ENCODE assay signal across 2 cellular contexts in the genomic region with DNA sequence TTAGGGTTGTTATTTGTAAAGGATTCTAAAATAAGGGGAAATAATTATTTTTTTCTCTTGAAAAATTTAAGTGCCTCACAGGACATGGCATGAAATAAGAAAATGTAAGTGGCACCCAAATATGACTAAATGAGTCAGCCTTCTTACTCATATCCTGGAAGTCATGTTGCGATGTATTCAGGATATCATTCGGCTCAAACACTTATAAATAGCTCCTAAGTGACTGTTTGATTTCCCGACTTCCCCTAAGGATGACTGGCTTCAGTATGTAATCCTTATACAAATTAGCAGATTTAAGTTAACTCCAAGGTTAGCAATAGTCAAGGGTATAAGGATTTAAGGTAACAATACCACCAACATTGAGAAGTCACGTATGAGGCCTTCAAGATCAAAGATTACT.
TF ChIP-seq lines count a peak whose summit lies in the region.

No MANE protein-coding gene starts in this region.

TF ChIP-seq in HCT116, 20 proteins besides CTCF, POLR2A, EP300 and RAD21 (continued from another document):
- TF ChIP-seq REST (IDR thresholded peaks at IDR 0.05; ENCODE audit: low read depth) (no peak), SRF (IDR thresholded peaks at IDR 0.05; ENCODE audit: low read depth) (peak; percentile 89), JUND (IDR thresholded peaks at IDR 0.05) (peak; percentile 95), POLR2AphosphoS5 (IDR thresholded peaks at IDR 0.05; ENCODE audit: low read depth, low read length) (no peak; the same call in 1 of the 2 replicates), YY1 (IDR thresholded peaks at IDR 0.05; ENCODE audit: extremely low read depth, insufficient replicate concordance, low read depth, low read length) (no peak), CBX3 (IDR thresholded peaks at IDR 0.05; ENCODE audit: low read depth) (peak; percentile 87), SP1 (IDR thresholded peaks at IDR 0.05; ENCODE audit: low read depth) (peak; percentile 87)

TF ChIP-seq in SK-N-SH treated with all-trans-retinoic acid at 6 μM for 48 hours, 23 proteins besides CTCF, POLR2A, EP300 and RAD21 (continued from another document):
- TF ChIP-seq, protein P1, sequence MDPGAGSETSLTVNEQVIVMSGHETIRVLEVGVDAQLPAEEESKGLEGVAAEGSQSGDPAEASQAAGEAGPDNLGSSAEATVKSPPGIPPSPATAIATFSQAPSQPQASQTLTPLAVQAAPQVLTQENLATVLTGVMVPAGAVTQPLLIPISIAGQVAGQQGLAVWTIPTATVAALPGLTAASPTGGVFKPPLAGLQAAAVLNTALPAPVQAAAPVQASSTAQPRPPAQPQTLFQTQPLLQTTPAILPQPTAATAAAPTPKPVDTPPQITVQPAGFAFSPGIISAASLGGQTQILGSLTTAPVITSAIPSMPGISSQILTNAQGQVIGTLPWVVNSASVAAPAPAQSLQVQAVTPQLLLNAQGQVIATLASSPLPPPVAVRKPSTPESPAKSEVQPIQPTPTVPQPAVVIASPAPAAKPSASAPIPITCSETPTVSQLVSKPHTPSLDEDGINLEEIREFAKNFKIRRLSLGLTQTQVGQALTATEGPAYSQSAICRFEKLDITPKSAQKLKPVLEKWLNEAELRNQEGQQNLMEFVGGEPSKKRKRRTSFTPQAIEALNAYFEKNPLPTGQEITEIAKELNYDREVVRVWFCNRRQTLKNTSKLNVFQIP (CRISPR knock-in tag; IDR thresholded peaks at IDR 0.05; ENCODE audit: borderline replicate concordance, low read depth) = no peak
- no peak for TF ChIP-seq PPARA (CRISPR knock-in tag; IDR thresholded peaks at IDR 0.05; ENCODE audit: borderline replicate concordance)
- TF ChIP-seq SNAI2 (CRISPR knock-in tag; IDR thresholded peaks at IDR 0.05) = no peak
- TF ChIP-seq TOX (CRISPR knock-in tag; IDR thresholded peaks at IDR 0.05; ENCODE audit: borderline replicate concordance) = no peak
- TF ChIP-seq ZFP3 (CRISPR knock-in tag; IDR thresholded peaks at IDR 0.05) = no peak
- TF ChIP-seq RARB (CRISPR knock-in tag; IDR thresholded peaks at IDR 0.05) = no peak
- TF ChIP-seq ZFP30 (CRISPR knock-in tag; IDR thresholded peaks at IDR 0.05) = no peak
- TF ChIP-seq BACH2 (CRISPR knock-in tag; IDR thresholded peaks at IDR 0.05; ENCODE audit: borderline replicate concordance) = no peak
- no peak for TF ChIP-seq CSRNP3 (CRISPR knock-in tag; IDR thresholded peaks at IDR 0.05)
- no peak for TF ChIP-seq ESRRG (CRISPR knock-in tag; IDR thresholded peaks at IDR 0.05)
